ENCODE assay signal across 17 cellular contexts in genomic region chr16:67398546-67399217, GRCh38. TPM values are rescaled to one million over a fixed set of nuclear protein-coding genes. Genes with fewer than 3 reads are reported as not detected.
DNase-seq lines count a peak whose midpoint lies in the region; ATAC-seq and TF ChIP-seq lines count a peak whose summit lies in the region.
"Had no signal": no experiment of that assay in that cellular context is flagged by ENCODE, and none has a peak within 500 bp of the region (broad histone marks: within the 10 kb centered on the region; RNA-seq: fewer than 3 reads in every experiment).

No MANE protein-coding gene starts in this region.

- H3K27ac ChIP-seq in MM.1S (ENCODE audit: low read length) = no peak overlapping the region
- H3K27ac ChIP-seq: PC-9, RWPE1, SJCRH30 had no signal

- H3F3A ChIP-seq in MM.1S (ENCODE audit: insufficient read depth, low read length) = no peaks in the 10 kb centered on the region

- intact Hi-C loops in posterior vena cava (cut with DNase I) = no loop called here

- no peaks in the 10 kb centered on the region for H4K20me1 ChIP-seq in MM.1S (ENCODE audit: insufficient read depth, low read length)

- no peak overlapping the region for H3K4me2 ChIP-seq in MM.1S (ENCODE audit: low read depth, low read length)
- H3K4me2 ChIP-seq: PC-9 had no signal

- no peak overlapping the region for H3K4me3 Mint-ChIP-seq in T-helper 17 cell
- H3K4me3 Mint-ChIP-seq: CD8-positive, alpha-beta memory T cell had no signal

- no peak for TF ChIP-seq CTCF in MM.1S (IDR thresholded peaks at IDR 0.05; ENCODE audit: low read length)

- H3K4me1 ChIP-seq in endocrine pancreas (ENCODE audit: control insufficient read depth, insufficient read depth, low read length) (no peaks in the 10 kb centered on the region), MM.1S (ENCODE audit: low read length) (peaks cover 6% of the 10 kb centered on the region)

- H3K9me2 ChIP-seq in MM.1S (replicated peaks; ENCODE audit: insufficient read depth, low read length) = no peaks in the 10 kb centered on the region

- no peak overlapping the region for H3K4me3 ChIP-seq in H7 (ENCODE audit: insufficient read depth, low read depth, low read length)
- no peak overlapping the region for H3K4me3 ChIP-seq in endocrine pancreas (ENCODE audit: control insufficient read depth, insufficient read depth, low read length)
- no peak overlapping the region for H3K4me3 ChIP-seq in MM.1S (ENCODE audit: low read length)
- H3K4me3 ChIP-seq: PC-9, SJCRH30 had no signal

- peaks cover 7% of the 10 kb centered on the region for H3K4me1 Mint-ChIP-seq in T-helper 17 cell

- H3K9ac ChIP-seq in endocrine pancreas (ENCODE audit: control insufficient read depth, insufficient read depth, low read length) = peak overlapping the region; percentile 4
- no peak overlapping the region for H3K9ac ChIP-seq in MM.1S (ENCODE audit: low read length)

- no peak overlapping the region for H2AFZ ChIP-seq in MM.1S (ENCODE audit: low read length)
- H2AFZ ChIP-seq: PC-9 had no signal

- H3K27me3 ChIP-seq in H7 (ENCODE audit: control insufficient read depth, insufficient read depth, low read length) = peaks cover 27% of the 10 kb centered on the region
- H3K27me3 ChIP-seq in endocrine pancreas (ENCODE audit: control insufficient read depth, insufficient read depth, low read length) = no peaks in the 10 kb centered on the region
- peaks cover 20% of the 10 kb centered on the region for H3K27me3 ChIP-seq in MM.1S (replicated peaks; ENCODE audit: insufficient read depth, low read length)
- H3K27me3 ChIP-seq: SJCRH30 had no signal

- H3K27ac Mint-ChIP-seq in T-helper 17 cell = no peak overlapping the region
- H3K27ac Mint-ChIP-seq: CD8-positive, alpha-beta memory T cell had no signal

- peak; percentile 29 for DNase-seq in 8988T
- peak; percentile 38 for DNase-seq in H7
- peak; percentile 71 for DNase-seq in posterior vena cava (ENCODE audit: low spot score)
- DNase-seq in MM.1S = no peak
- DNase-seq in retina = no peak
- no peak for DNase-seq in T-helper 17 cell
- DNase-seq: DMS79, GOT3, KG1, NCI-H1417 treated with DMSO at 0.1 percent for 48 hours, NCI-H187 treated with DMSO at 0.1 percent for 48 hours, NCI-H2227 treated with DMSO at 0.1 percent for 48 hours, SJCRH30 had no signal

- peaks cover 4% of the 10 kb centered on the region for H3K36me3 Mint-ChIP-seq in T-helper 17 cell (ENCODE audit: low read depth)
- H3K36me3 Mint-ChIP-seq: CD8-positive, alpha-beta memory T cell had no signal

- H3K79me2 ChIP-seq in MM.1S (ENCODE audit: low read length) = no peaks in the 10 kb centered on the region

- peaks cover 38% of the 10 kb centered on the region for H3K27me3 Mint-ChIP-seq in T-helper 17 cell

- H3K36me3 ChIP-seq in H7 (replicated peaks; ENCODE audit: control insufficient read depth, insufficient read depth, low read length) = no peaks in the 10 kb centered on the region
- H3K36me3 ChIP-seq in endocrine pancreas (ENCODE audit: control insufficient read depth, insufficient read depth, low read length) = no peaks in the 10 kb centered on the region
- H3K36me3 ChIP-seq in MM.1S (replicated peaks; ENCODE audit: insufficient read depth, low read length) = no peaks in the 10 kb centered on the region
- H3K36me3 ChIP-seq: SJCRH30 had no signal

- H3K9me3 ChIP-seq in endocrine pancreas (ENCODE audit: control insufficient read depth, low read length) (no peaks in the 10 kb centered on the region), MM.1S (replicated peaks; ENCODE audit: insufficient read depth, low read length) (no peaks in the 10 kb centered on the region), T-helper 17 cell (ENCODE audit: control insufficient read depth, low read length, poor library complexity, severe bottlenecking) (no peaks in the 10 kb centered on the region)
- H3K9me3 ChIP-seq: SJCRH30 had no signal

- no peak for ATAC-seq in T-helper 17 cell

RNA-seq across cellular contexts. Expression of gene TPPP3, which starts 5.4 kb away (rescaled TPM):
- 0.44 and 0.80 TPM in 2 replicates for total RNA-seq in H7 (2014; rRNA removed; shearing (Covaris generic))
- total RNA-seq in posterior vena cava (10 to 100 TPM in 1 of 2 donors, 1 to 10 TPM in 1; 8.2 to 39.3 TPM), T-helper 17 cell (under 1 TPM; 0.29 to 0.70 TPM)
- total RNA-seq: CD8-positive, alpha-beta memory T cell had no signal

RNA-seq across cellular contexts. Expression of gene ZDHHC1, which starts 17.6 kb away (rescaled TPM):
- total RNA-seq in H7 (2014; rRNA removed; shearing (Covaris generic)) = 8.0 and 10.3 TPM in 2 replicates
- total RNA-seq in posterior vena cava = 10 to 100 TPM; 10.7 to 11.3 TPM
- total RNA-seq in T-helper 17 cell = under 1 TPM in 1 of 2 donors, not detected in 1; 0.35 TPM
- total RNA-seq: SJCRH30 had no signal

RNA-seq across cellular contexts. Expression of gene HSD11B2, which starts 32.2 kb away (rescaled TPM):
- 25.1 and 35.1 TPM in 2 replicates for total RNA-seq in H7 (2014; rRNA removed; shearing (Covaris generic))
- 1 to 10 TPM in 1 of 2 donors, under 1 TPM in 1; 0.43 to 3.2 TPM for total RNA-seq in posterior vena cava
- not detected for total RNA-seq in T-helper 17 cell

Comparison
In these comparisons a context has a peak if more than half of its experiments do, and no peak if none do; other contexts are left out.
1. DNase-seq: peak in 8988T (single experiment), H7 (single experiment) and posterior vena cava (single experiment); none in MM.1S (single experiment), retina (single experiment) and T-helper 17 cell (0 of 3).